10 cellular contexts compared by ENCODE assay signal in the genomic region with DNA sequence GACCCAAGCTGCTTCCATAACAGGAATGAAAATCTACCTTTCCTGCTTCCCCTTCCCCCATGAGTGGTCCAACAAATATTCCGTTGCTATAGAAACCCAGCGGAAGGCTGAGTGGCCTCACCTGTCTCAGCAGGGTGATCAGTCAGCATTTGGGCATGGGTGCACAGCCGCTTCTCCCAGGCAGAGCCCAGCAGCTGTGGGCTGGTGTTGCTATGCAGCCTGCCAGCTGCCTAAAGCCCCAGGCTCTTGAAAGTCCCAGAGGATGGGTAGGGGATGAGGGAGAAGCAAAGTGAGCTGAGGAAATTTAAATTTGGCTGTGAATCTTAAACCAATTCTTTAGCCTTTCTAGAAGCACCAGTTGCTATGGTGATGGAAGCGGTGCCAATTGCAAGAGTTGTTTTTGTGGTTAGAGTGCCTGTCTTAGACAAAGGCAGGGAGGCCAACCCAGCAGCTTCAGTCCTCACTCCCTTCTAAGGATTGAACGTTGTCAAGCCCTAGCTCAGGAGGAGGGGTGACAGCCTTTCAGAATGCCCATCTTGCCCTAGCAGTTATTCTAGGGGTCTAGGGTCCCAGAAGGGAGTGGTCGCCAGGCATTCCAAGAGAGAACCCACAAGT.
DNase-seq lines count a peak whose midpoint lies in the region; ATAC-seq and TF ChIP-seq lines count a peak whose summit lies in the region.
"Had no signal": no experiment of that assay in that cellular context is flagged by ENCODE, and none has a peak within 500 bp of the region (broad histone marks: within the 10 kb centered on the region; RNA-seq: fewer than 3 reads in every experiment).

No MANE protein-coding gene starts in this region.

- H3K27me3 ChIP-seq in H9 (ENCODE audit: insufficient read depth, low read length) = no peaks in the 10 kb centered on the region
- H3K27me3 ChIP-seq in smooth muscle cell (ENCODE audit: low read depth) = no peaks in the 10 kb centered on the region

- no peak overlapping the region for H3K4me3 Mint-ChIP-seq in H9

- ATAC-seq in esophagus mucosa (peak; percentile 58), HG03095 (IDR thresholded peaks at IDR 0.05; ENCODE audit: unreplicated experiment) (no peak)

- no peak overlapping the region; a peak in 1 of 7 replicates for H3K27ac Mint-ChIP-seq in H9

- no peak for TF ChIP-seq CTCF in H9 (conservative IDR thresholded peaks at IDR 0.05)
- no peak for TF ChIP-seq CTCF in smooth muscle cell (IDR thresholded peaks at IDR 0.05; ENCODE audit: borderline replicate concordance, insufficient read depth, poor library complexity, severe bottlenecking)
- no peak for TF ChIP-seq CTCF in GM13977 (IDR thresholded peaks at IDR 0.05; ENCODE audit: extremely low read depth, insufficient read depth, missing control alignments)

- H3F3A ChIP-seq in smooth muscle cell (ENCODE audit: low read depth) = no peaks in the 10 kb centered on the region

- H3K4ac ChIP-seq in H9 (ENCODE audit: low read depth, low read length) = no peak overlapping the region

- no peak overlapping the region for H2AK5ac ChIP-seq in H9 (ENCODE audit: insufficient read length, low read length)

- WGBS in H9 (ENCODE audit: extremely low coverage, insufficient read length, low lambda C conversion rate) = no CpG with 5 or more reads among the region's 6 CpGs
- WGBS in smooth muscle cell (ENCODE audit: low lambda C conversion rate) = 71% methylated on average over 6 of the region's 6 CpGs

- H3K36me3 ChIP-seq in smooth muscle cell (ENCODE audit: low read depth) = no peaks in the 10 kb centered on the region

- no peaks in the 10 kb centered on the region for H3K23me2 ChIP-seq in H9 (ENCODE audit: insufficient read length, low read depth, low read length, poor library complexity, severe bottlenecking)

- H3K14ac ChIP-seq in H9 (ENCODE audit: insufficient read depth, low read length) = peak overlapping the region; percentile 34; the same call in 1 of the 2 replicates

- no peak overlapping the region for H3K56ac ChIP-seq in H9 (ENCODE audit: insufficient read length, low read depth, low read length)

- H3K4me1 ChIP-seq in H9 (ENCODE audit: insufficient read depth, low read length) (no peaks in the 10 kb centered on the region), smooth muscle cell (ENCODE audit: low read depth) (peaks cover 10% of the 10 kb centered on the region)

- H3K18ac ChIP-seq in H9 (ENCODE audit: insufficient read length, low read depth, low read length) = no peak overlapping the region

- H3K9me3 ChIP-seq in H9 (ENCODE audit: control insufficient read depth, low read depth, low read length) (no peaks in the 10 kb centered on the region), smooth muscle cell (replicated peaks; ENCODE audit: low read depth) (no peaks in the 10 kb centered on the region)

- H3T11ph ChIP-seq in H9 (ENCODE audit: low read length) = no peak overlapping the region

- DNase-seq in H9 (no peak), RPMI8226 (peak; percentile 43), putamen (ENCODE audit: low spot score) (peak; percentile 8), NCI-H510A treated with DMSO at 0.1 percent for 48 hours (lab: John Stamatoyannopoulos, UW) (no peak), smooth muscle cell (lab: John Stamatoyannopoulos, UW; ENCODE audit: unreplicated experiment) (no peak), GM13977 (ENCODE audit: low spot score) (no peak)
- DNase-seq: NCI-H1092 treated with DMSO at 0.1 percent for 48 hours had no signal

- no peak overlapping the region for H3K4me3 ChIP-seq in smooth muscle cell
- H3K4me3 ChIP-seq: coronary artery had no signal

- no peaks in the 10 kb centered on the region for H3K36me3 Mint-ChIP-seq in H9 (ENCODE audit: insufficient read depth in 1 of 3, low read depth in 3 of 3)

- H3K4me2 ChIP-seq in H9 (ENCODE audit: insufficient read depth, insufficient read length, low read length) (no peak overlapping the region), smooth muscle cell (no peak overlapping the region)

- no peaks in the 10 kb centered on the region for H3K79me2 ChIP-seq in H9 (ENCODE audit: insufficient read depth, low read length)
- peaks cover 26% of the 10 kb centered on the region for H3K79me2 ChIP-seq in smooth muscle cell (ENCODE audit: low read depth)

- H4K20me1 ChIP-seq in H9 (ENCODE audit: control insufficient read depth, insufficient read depth, insufficient read length) = no peaks in the 10 kb centered on the region
- no peaks in the 10 kb centered on the region for H4K20me1 ChIP-seq in smooth muscle cell (ENCODE audit: low read depth)

- no peak overlapping the region for H4K8ac ChIP-seq in H9 (replicated peaks; ENCODE audit: insufficient read length, low read depth, low read length)

- no peak overlapping the region for H2BK5ac ChIP-seq in H9 (ENCODE audit: insufficient read length, low read length)

- H3K9ac ChIP-seq in H9 (ENCODE audit: extremely low read depth, insufficient read length, low read length) (no peak overlapping the region), smooth muscle cell (ENCODE audit: low read depth) (no peak overlapping the region)

- peaks cover 38% of the 10 kb centered on the region for H3K27me3 Mint-ChIP-seq in H9 (ENCODE audit: low read depth)

- no peak overlapping the region for H3K27ac ChIP-seq in H9 (ENCODE audit: insufficient read length, low read depth, low read length)
- H3K27ac ChIP-seq in smooth muscle cell (ENCODE audit: low read depth) = no peak overlapping the region
- H3K27ac ChIP-seq: coronary artery had no signal

- no peak overlapping the region for H4K5ac ChIP-seq in H9 (ENCODE audit: insufficient read length, low read depth, low read length)

- H2BK15ac ChIP-seq in H9 (ENCODE audit: low read depth, low read length) = no peak overlapping the region

- no peak overlapping the region for H2BK120ac ChIP-seq in H9 (ENCODE audit: low read depth, low read length, poor library complexity, severe bottlenecking)

- H4K91ac ChIP-seq in H9 (ENCODE audit: insufficient read length, low read depth, low read length) = no peak overlapping the region

- no peak overlapping the region for H2BK20ac ChIP-seq in H9 (ENCODE audit: low read depth, low read length, poor library complexity, severe bottlenecking)

- in situ Hi-C loops in GM13977 (cut with MboI; ENCODE audit: low pct_unique_long_range_greater_than_20kb, low sequenced_read_pairs, unreplicated experiment) = no loop called here

- H3K4me1 Mint-ChIP-seq in H9 = peaks cover 5 to 9% of the 10 kb centered on the region in 2 experiments; a peak in 3 of 4 replicates

- H2AFZ ChIP-seq in H9 (ENCODE audit: low read length) = no peak overlapping the region
- no peak overlapping the region for H2AFZ ChIP-seq in smooth muscle cell (ENCODE audit: low read depth)

- no peaks in the 10 kb centered on the region for H3K79me1 ChIP-seq in H9 (ENCODE audit: insufficient read depth, low read depth, low read length, poor library complexity, severe bottlenecking)

- no peaks in the 10 kb centered on the region for H3K9me3 Mint-ChIP-seq in H9

- no peak overlapping the region for H3K23ac ChIP-seq in H9 (ENCODE audit: insufficient read length, low read depth, low read length)

- H2BK12ac ChIP-seq in H9 (ENCODE audit: insufficient read length, low read depth, low read length) = no peak overlapping the region

Comparison
In these comparisons a context has a peak if more than half of its experiments do, and no peak if none do; other contexts are left out.
1. DNase-seq: peak in RPMI8226 (single experiment) and putamen (single experiment); none in H9 (single experiment), NCI-H510A treated with DMSO at 0.1 percent for 48 hours (single experiment), smooth muscle cell (single experiment) and GM13977 (single experiment).